Comparison of ENCODE assay signal across 9 cellular contexts in genomic region chr5:179974946-179975712, GRCh38.
A peak's percentile ranks its signal among the peaks of the same experiment; 100 is the strongest.
DNase-seq lines count a peak whose midpoint lies in the region; ATAC-seq, FAIRE-seq and TF ChIP-seq lines count a peak whose summit lies in the region.
"Had no signal": no experiment of that assay in that cellular context is flagged by ENCODE, and none has a peak within 500 bp of the region (broad histone marks: within the 10 kb centered on the region; RNA-seq: fewer than 3 reads in every experiment).

No MANE protein-coding gene starts in this region.

- intact Hi-C loops in lower lobe of right lung (cut with DNase I): no loop called here

- no peak overlapping the region for H3K4me3 Mint-ChIP-seq in chondrocyte (ENCODE audit: unreplicated experiment)

- peaks cover 5% of the 10 kb centered on the region for H3K4me1 ChIP-seq in lower lobe of right lung

- DNase-seq in GM12892 (ENCODE audit: insufficient read length): peak; percentile 25
- DNase-seq in NOMO-1 treated with DMSO at 0.1 percent for 48 hours (lab: John Stamatoyannopoulos, UW; ENCODE audit: unreplicated experiment): peak; percentile 42
- no peak for DNase-seq in chondrocyte (ENCODE audit: low spot score)
- peak; percentile 55 for DNase-seq in lower lobe of right lung
- DNase-seq in kidney glomerular epithelial cell (lab: John Stamatoyannopoulos, UW): no peak
- DNase-seq in activated CD4-positive, CD25-positive, alpha-beta regulatory T cell treated with anti-CD3 and anti-CD28 coated beads, Interleukin-2, amount 50 U/mL, for 72 hours: no peak

- no peaks in the 10 kb centered on the region for H3K27me3 Mint-ChIP-seq in chondrocyte (ENCODE audit: low read depth)

- H3K4me1 Mint-ChIP-seq in chondrocyte (ENCODE audit: low read depth): peaks cover 26% of the 10 kb centered on the region

- no peaks in the 10 kb centered on the region for H3K9me3 Mint-ChIP-seq in chondrocyte (ENCODE audit: low read depth)

- H3K36me3 ChIP-seq in lower lobe of right lung: peaks cover 63% of the 10 kb centered on the region

- no peaks in the 10 kb centered on the region for H3K27me3 ChIP-seq in lower lobe of right lung (ENCODE audit: low read depth)

- no peak for FAIRE-seq in GM12892 (lab: Jason Lieb, UNC)

- TF ChIP-seq CTCF in C4-2B (conservative IDR thresholded peaks at IDR 0.05): peak; percentile 60
- peak; percentile 71 for TF ChIP-seq CTCF in chondrocyte (IDR thresholded peaks at IDR 0.05)
- peak; percentile 38 for TF ChIP-seq CTCF in lower lobe of right lung (IDR thresholded peaks at IDR 0.05)

- H3K9me3 ChIP-seq in lower lobe of right lung: no peaks in the 10 kb centered on the region

- no peak overlapping the region for H3K27ac Mint-ChIP-seq in chondrocyte (ENCODE audit: unreplicated experiment)

- H3K27ac ChIP-seq in C4-2B (no peak overlapping the region), lower lobe of right lung (no peak overlapping the region)
- H3K27ac ChIP-seq: SK-N-MC had no signal

- ATAC-seq in HG03175 (IDR thresholded peaks at IDR 0.05; ENCODE audit: unreplicated experiment) (peak; percentile 85), lower lobe of right lung (peak; percentile 73 to 74)

- no peak for TF ChIP-seq POLR2A in GM12892 (IDR thresholded peaks at IDR 0.05; ENCODE audit: low read depth, low read length)

- peaks cover 31% of the 10 kb centered on the region for H3K36me3 Mint-ChIP-seq in chondrocyte (ENCODE audit: low read depth)

- H3K4me3 ChIP-seq in lower lobe of right lung: no peak overlapping the region
- H3K4me3 ChIP-seq: SK-N-MC had no signal

Comparison
In these comparisons a context has a peak if more than half of its experiments do, and no peak if none do; other contexts are left out.
1. DNase-seq: peak in GM12892 (single experiment), NOMO-1 treated with DMSO at 0.1 percent for 48 hours (single experiment) and lower lobe of right lung (single experiment); none in chondrocyte (single experiment), kidney glomerular epithelial cell (single experiment) and activated CD4-positive, CD25-positive, alpha-beta regulatory T cell treated with anti-CD3 and anti-CD28 coated beads, Interleukin-2, amount 50 U/mL, for 72 hours (single experiment).
2. Peak in every context shown above with its lines, with median percentiles within 50 percentile points of each other: CTCF ChIP-seq.